11 cellular contexts compared by ENCODE assay signal in the genomic region with DNA sequence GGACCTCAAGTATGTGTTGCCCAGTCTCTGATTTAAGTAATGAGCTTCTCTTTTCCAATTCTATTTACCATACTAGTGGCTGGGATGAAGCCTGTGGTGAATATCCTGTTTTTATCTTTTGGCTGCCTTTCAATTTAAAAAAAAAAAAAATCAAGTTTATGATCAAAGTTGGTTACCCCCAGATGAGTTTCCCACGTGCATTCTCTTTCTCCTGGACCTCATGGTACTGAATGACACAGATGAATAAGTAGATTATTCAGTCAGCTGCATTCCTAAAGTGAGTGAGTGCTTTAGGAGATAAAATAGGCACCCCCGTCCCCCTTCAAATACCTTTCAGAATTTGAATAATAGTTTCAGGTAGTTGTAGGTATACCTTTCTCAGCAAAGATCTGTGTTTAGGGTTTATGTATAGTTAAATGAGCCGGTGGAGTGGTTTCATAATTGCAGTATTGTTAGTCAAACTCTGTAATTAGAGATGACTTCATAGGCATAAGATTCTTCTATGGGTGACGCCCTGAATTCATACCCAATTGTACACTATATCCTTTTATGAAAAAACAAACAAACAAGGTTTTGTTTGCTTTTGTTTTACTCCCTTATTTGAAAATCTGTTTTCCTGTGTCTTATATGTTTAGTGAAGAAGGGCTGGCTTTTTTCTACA. TPM values are rescaled to one million over a fixed set of nuclear protein-coding genes. Genes with fewer than 3 reads are reported as not detected.
A peak's percentile ranks its signal among the peaks of the same experiment; 100 is the strongest.
DNase-seq lines count a peak whose midpoint lies in the region; ATAC-seq, FAIRE-seq and TF ChIP-seq lines count a peak whose summit lies in the region.
"Had no signal": no experiment of that assay in that cellular context is flagged by ENCODE, and none has a peak within 500 bp of the region (broad histone marks: within the 10 kb centered on the region; RNA-seq: fewer than 3 reads in every experiment).

No MANE protein-coding gene starts in this region.

- H3K4me1 ChIP-seq in mammary epithelial cell (ENCODE audit: insufficient read depth, low read length): peaks cover 4% of the 10 kb centered on the region
- H3K4me1 ChIP-seq in mesenchymal stem cell (ENCODE audit: control insufficient read depth, insufficient read depth, low read depth, low read length): peaks cover 2% of the 10 kb centered on the region
- H3K4me1 ChIP-seq: spleen had no signal

- no peak overlapping the region for H3K4me3 ChIP-seq in mammary epithelial cell (replicated peaks in 1 of 3; ENCODE audit: insufficient read depth in 1 of 3, low read depth in 2 of 3, low read length in 3 of 3)
- no peak overlapping the region for H3K4me3 ChIP-seq in mesenchymal stem cell (ENCODE audit: insufficient read depth in 1 of 2, low read depth in 1 of 2, low read length in 2 of 2)
- H3K4me3 ChIP-seq: spleen had no signal

- H2BK15ac ChIP-seq in mesenchymal stem cell (ENCODE audit: low read depth, poor library complexity, severe bottlenecking): no peak overlapping the region

- FAIRE-seq in HTR-8/SVneo (lab: Jason Lieb, UNC): no peak

- H3K14ac ChIP-seq in mesenchymal stem cell (ENCODE audit: low read length in 2 of 2): no peak overlapping the region

- H3K9ac ChIP-seq in mammary epithelial cell (ENCODE audit: insufficient read depth, low read length) (no peak overlapping the region), mesenchymal stem cell (ENCODE audit: low read length) (peak overlapping the region; percentile 29)

- CTCF ChIA-PET in mammary epithelial cell (lab: Charles Lee; ENCODE audit: low non-redundant PET): no interaction called here

- DNase-seq in M059J (ENCODE audit: low read depth) (peak; percentile 81), mammary epithelial cell (no peak), mesenchymal stem cell (peak; percentile 35), HTR-8/SVneo (ENCODE audit: insufficient read length, low spot score) (no peak), COLO668 (lab: John Stamatoyannopoulos, UW; ENCODE audit: unreplicated experiment) (no peak)
- DNase-seq: DMS79 treated with DMSO at 0.1 percent for 48 hours, spleen, T-cell had no signal

- H3K18ac ChIP-seq in mesenchymal stem cell (ENCODE audit: low read depth in 1 of 2, low read length in 2 of 2): no peak overlapping the region

- H2AFZ ChIP-seq in mammary epithelial cell (ENCODE audit: low read depth, low read length): no peak overlapping the region
- H2AFZ ChIP-seq in mesenchymal stem cell (ENCODE audit: low read depth, low read length): no peak overlapping the region

- H3K9me3 ChIP-seq in mammary epithelial cell (replicated peaks; ENCODE audit: insufficient read depth, low read length) (no peaks in the 10 kb centered on the region), mesenchymal stem cell (ENCODE audit: control insufficient read depth, low read length) (no peaks in the 10 kb centered on the region)
- H3K9me3 ChIP-seq: spleen had no signal

- no peak overlapping the region for H2BK12ac ChIP-seq in mesenchymal stem cell (ENCODE audit: low read length in 2 of 2)

- H3K4me2 ChIP-seq in mammary epithelial cell (ENCODE audit: insufficient read depth, low read depth, low read length) (no peak overlapping the region), mesenchymal stem cell (ENCODE audit: low read length, poor library complexity, severe bottlenecking) (no peak overlapping the region)

- H3K36me3 ChIP-seq in mammary epithelial cell (ENCODE audit: insufficient read depth, low read length) (peaks cover 4% of the 10 kb centered on the region), mesenchymal stem cell (ENCODE audit: control insufficient read depth in 1 of 2, insufficient read depth in 2 of 2, low read depth in 1 of 2, low read length in 2 of 2) (peaks cover 0 to 8% of the 10 kb centered on the region in 2 experiments)
- H3K36me3 ChIP-seq: spleen had no signal

- H2BK120ac ChIP-seq in mesenchymal stem cell (ENCODE audit: low read depth, low read length): no peak overlapping the region

- dilution Hi-C loops in mammary epithelial cell (cut with HindIII; ENCODE audit: low sequenced_read_pairs): no loop called here

- H4K20me1 ChIP-seq in mammary epithelial cell (ENCODE audit: insufficient read depth, low read length): no peaks in the 10 kb centered on the region

- H2BK5ac ChIP-seq in mesenchymal stem cell (ENCODE audit: low read depth, low read length, poor library complexity, severe bottlenecking): no peak overlapping the region

- intact Hi-C loops in mammary epithelial cell (cut with micrococcal nuclease): no loop called here

- no peak overlapping the region for H3K23ac ChIP-seq in mesenchymal stem cell (ENCODE audit: low read length in 2 of 2)

- 51% methylated on average over 4 of the region's 4 CpGs for WGBS in mammary epithelial cell (ENCODE audit: low coverage, missing lambda C conversion rate)
- WGBS in mesenchymal stem cell: no CpG with 5 or more reads among the region's 4 CpGs

- H3K27ac ChIP-seq in 22Rv1 (peak overlapping the region; percentile 57), mammary epithelial cell (ENCODE audit: insufficient read depth, low read depth, low read length) (no peak overlapping the region), mesenchymal stem cell (ENCODE audit: low read length, poor library complexity, severe bottlenecking) (no peak overlapping the region)
- H3K27ac ChIP-seq: spleen had no signal

- in situ Hi-C loops in mammary epithelial cell (cut with MboI; ENCODE audit: low sequenced_read_pairs in 2 of 2): no loop called here

- ATAC-seq in GM19023 (IDR thresholded peaks at IDR 0.05; ENCODE audit: unreplicated experiment) (no peak), HG03521 (IDR thresholded peaks at IDR 0.05; ENCODE audit: unreplicated experiment) (no peak)
- ATAC-seq: T-cell had no signal

- peaks cover 96% of the 10 kb centered on the region for H3K79me2 ChIP-seq in mammary epithelial cell (ENCODE audit: insufficient read depth, low read length)

- TF ChIP-seq CTCF in 22Rv1 (IDR thresholded peaks at IDR 0.05) (no peak), mammary epithelial cell (conservative IDR thresholded peaks at IDR 0.05 in 1 of 2, IDR thresholded peaks at IDR 0.05 in 1 of 2; ENCODE audit: extremely low read depth in 1 of 2, insufficient read depth in 1 of 2, low read depth in 1 of 2, low read length in 2 of 2) (no peak)

- H2AK5ac ChIP-seq in mesenchymal stem cell (ENCODE audit: low read length, severe bottlenecking): no peak overlapping the region

- H3K79me1 ChIP-seq in mesenchymal stem cell (replicated peaks; ENCODE audit: low read length, poor library complexity, severe bottlenecking): no peaks in the 10 kb centered on the region

- no peak overlapping the region for H3K4ac ChIP-seq in mesenchymal stem cell (ENCODE audit: low read depth in 1 of 2, low read length in 2 of 2)

- H4K91ac ChIP-seq in mesenchymal stem cell (ENCODE audit: low read length): no peak overlapping the region

- no peaks in the 10 kb centered on the region for H3K27me3 ChIP-seq in mammary epithelial cell (ENCODE audit: insufficient read depth, low read length)
- peaks cover 0 to 13% of the 10 kb centered on the region in 2 experiments for H3K27me3 ChIP-seq in mesenchymal stem cell (ENCODE audit: control insufficient read depth in 1 of 2, insufficient read depth in 1 of 2, low read length in 2 of 2)

- no peak overlapping the region for H4K8ac ChIP-seq in mesenchymal stem cell (ENCODE audit: low read length)

- BruUV-seq in mammary epithelial cell (replicated peaks; lab: Mats Ljungman, UMichigan): TSS peak; percentile 57

RNA-seq across cellular contexts. Expression of gene PLS3, which starts 41.9 kb away (rescaled TPM):
- 418 and 544 TPM in 2 replicates for total RNA-seq in M059J (2014; rRNA removed; shearing (Covaris generic))
- total RNA-seq in mammary epithelial cell: 100 to 1,000 TPM; 253 to 393 TPM
- polyA plus RNA-seq in mammary epithelial cell: 172 TPM
- polyA minus RNA-seq in mammary epithelial cell: 416 TPM
- 132 TPM for polyA plus RNA-seq in mesenchymal stem cell (2013, experiment 1 of 2)
- 135 TPM for polyA plus RNA-seq in mesenchymal stem cell (2013, experiment 2 of 2)

Comparison
In these comparisons a context has a peak if more than half of its experiments do, and no peak if none do; other contexts are left out.
1. DNase-seq: peak in M059J (single experiment) and mesenchymal stem cell (single experiment); none in mammary epithelial cell (single experiment), HTR-8/SVneo (single experiment) and COLO668 (single experiment).